In the genomic region with DNA sequence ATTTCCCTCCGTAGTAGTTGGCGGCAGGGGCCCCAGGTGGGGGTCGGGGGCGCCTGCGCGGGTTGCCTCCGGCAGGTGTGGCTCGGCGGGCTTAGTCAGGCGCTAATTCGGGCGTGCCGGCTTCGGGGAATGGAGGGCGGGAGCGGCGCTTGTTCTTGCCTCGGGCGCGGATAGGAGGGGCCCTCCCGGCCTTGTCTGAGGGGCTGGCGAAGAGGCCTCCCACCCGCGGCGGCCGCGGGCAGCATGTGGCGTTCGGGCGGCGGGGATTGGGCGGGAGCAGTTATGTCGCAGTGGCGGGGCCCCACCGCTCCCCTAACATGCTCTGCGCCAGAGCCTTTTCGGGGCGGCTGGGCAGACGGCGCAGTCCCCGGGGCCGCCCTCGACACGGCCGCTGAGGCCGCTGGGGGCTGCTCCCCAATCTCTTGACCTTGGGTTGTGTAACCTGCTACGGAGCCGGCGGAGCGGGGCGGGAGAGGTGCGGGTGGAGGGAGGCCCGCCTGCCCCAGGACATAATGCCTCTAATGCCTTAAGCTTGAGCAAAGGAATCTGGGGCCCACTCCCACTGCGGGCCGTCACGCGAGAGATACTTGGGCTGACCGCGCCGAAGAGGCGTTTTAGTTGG, we compare ENCODE assay signal across 8 cellular contexts. TPM values are rescaled to one million over a fixed set of nuclear protein-coding genes. Genes with fewer than 3 reads are reported as not detected.
DNase-seq lines count a peak whose midpoint lies in the region; ATAC-seq, FAIRE-seq and TF ChIP-seq lines count a peak whose summit lies in the region.

No MANE protein-coding gene starts in this region.

- POLR2A ChIA-PET in naive thymus-derived CD4-positive, alpha-beta T cell (lab: Charles Lee), result interaction anchor here (0.5 to 10.5 kb wide), 26 partner anchors 7 to 1770 kb away, joined by 3 to 413 read pairs (median 5); partner anchors contain the start of genes CD164, CDK19, GTF3C6 and RPF2

- peaks cover 44% of the 10 kb centered on the region for H3K4me1 Mint-ChIP-seq in activated T-cell treated with anti-CD3 and anti-CD28 coated beads, Interleukin-2, amount 50 U/mL, for 24 hours (ENCODE audit: low read depth)
- peaks cover 31 to 43% (median 41%) of the 10 kb centered on the region in 7 donors for H3K4me1 Mint-ChIP-seq in naive thymus-derived CD4-positive, alpha-beta T cell
- peaks cover 44% of the 10 kb centered on the region for H3K4me1 Mint-ChIP-seq in stimulated activated memory B cell treated with anti-CD40 and anti-IgM and Interleukin-4, amounts not matched to agents 10 μg/mL and 1 μg/mL and 100 μg/mL, for 72 hours

- CTCF ChIA-PET in naive thymus-derived CD4-positive, alpha-beta T cell (lab: Charles Lee), result interaction anchor here (1.4 kb wide), 1 partner anchor 60 kb away, joined by 7 read pairs; the partner anchor contains the start of gene CDK19

- ATAC-seq in HG02623 (IDR thresholded peaks at IDR 0.05; ENCODE audit: unreplicated experiment), result peak; percentile 2
- ATAC-seq in esophagus mucosa, result peak; percentile 42
- ATAC-seq in naive thymus-derived CD4-positive, alpha-beta T cell, result peak; percentile 46
- peak; percentile 52 for ATAC-seq in stimulated activated memory B cell treated with anti-CD40 and anti-IgM and Interleukin-4, amounts not matched to agents 10 μg/mL and 1 μg/mL and 100 μg/mL, for 72 hours

- H3K27ac Mint-ChIP-seq in activated T-cell treated with anti-CD3 and anti-CD28 coated beads, Interleukin-2, amount 50 U/mL, for 24 hours, result peak overlapping the region; percentile 97
- peak overlapping the region in 8 of 9 donors; percentile 89 to 100 (median 94) for H3K27ac Mint-ChIP-seq in naive thymus-derived CD4-positive, alpha-beta T cell
- H3K27ac Mint-ChIP-seq in stimulated activated memory B cell treated with anti-CD40 and anti-IgM and Interleukin-4, amounts not matched to agents 10 μg/mL and 1 μg/mL and 100 μg/mL, for 72 hours, result peak overlapping the region; percentile 98

- intact Hi-C loops in naive thymus-derived CD4-positive, alpha-beta T cell (cut with micrococcal nuclease), result loop anchor here (2.0 to 10.0 kb wide), 13 partner anchors 15 to 1861 kb away; partner anchors contain the start of genes CD164 (in 2 of the 2), CDC40 (in 1 of the 2), PPIL6 (in 1 of the 2) and REV3L (in 1 of the 2)

- H3K27me3 ChIP-seq in naive thymus-derived CD4-positive, alpha-beta T cell (ENCODE audit: control insufficient read depth in 2 of 2, insufficient read depth in 2 of 2, low read length in 2 of 2), result no peaks in the 10 kb centered on the region

- H3K27me3 Mint-ChIP-seq in activated T-cell treated with anti-CD3 and anti-CD28 coated beads, Interleukin-2, amount 50 U/mL, for 24 hours, result no peaks in the 10 kb centered on the region
- no peaks in the 10 kb centered on the region for H3K27me3 Mint-ChIP-seq in naive thymus-derived CD4-positive, alpha-beta T cell
- no peaks in the 10 kb centered on the region for H3K27me3 Mint-ChIP-seq in stimulated activated memory B cell treated with anti-CD40 and anti-IgM and Interleukin-4, amounts not matched to agents 10 μg/mL and 1 μg/mL and 100 μg/mL, for 72 hours

- peaks cover 40% of the 10 kb centered on the region in 2 donors for H3K4me1 ChIP-seq in naive thymus-derived CD4-positive, alpha-beta T cell (ENCODE audit: control insufficient read depth in 2 of 2, insufficient read depth in 2 of 2, low read length in 2 of 2)

- H3K9me3 Mint-ChIP-seq in activated T-cell treated with anti-CD3 and anti-CD28 coated beads, Interleukin-2, amount 50 U/mL, for 24 hours, result no peaks in the 10 kb centered on the region
- peaks cover 0 to 5% (median 0%) of the 10 kb centered on the region in 11 donors for H3K9me3 Mint-ChIP-seq in naive thymus-derived CD4-positive, alpha-beta T cell
- H3K9me3 Mint-ChIP-seq in stimulated activated memory B cell treated with anti-CD40 and anti-IgM and Interleukin-4, amounts not matched to agents 10 μg/mL and 1 μg/mL and 100 μg/mL, for 72 hours, result no peaks in the 10 kb centered on the region

- no peak for FAIRE-seq in D721Med (lab: Jason Lieb, UNC)

- peak overlapping the region; percentile 99 for H3K4me3 ChIP-seq in naive thymus-derived CD4-positive, alpha-beta T cell (ENCODE audit: low read length)

- TF ChIP-seq CTCF in D721Med (IDR thresholded peaks at IDR 0.05; ENCODE audit: insufficient read depth, missing control alignments), result no peak

- peak overlapping the region; percentile 73 for H3K27ac ChIP-seq in naive thymus-derived CD4-positive, alpha-beta T cell (ENCODE audit: low read depth, low read length)

- H3K36me3 Mint-ChIP-seq in activated T-cell treated with anti-CD3 and anti-CD28 coated beads, Interleukin-2, amount 50 U/mL, for 24 hours (ENCODE audit: low read depth), result peaks cover 62% of the 10 kb centered on the region
- H3K36me3 Mint-ChIP-seq in naive thymus-derived CD4-positive, alpha-beta T cell, result peaks cover 0 to 5% (median 0%) of the 10 kb centered on the region in 5 donors
- no peaks in the 10 kb centered on the region for H3K36me3 Mint-ChIP-seq in stimulated activated memory B cell treated with anti-CD40 and anti-IgM and Interleukin-4, amounts not matched to agents 10 μg/mL and 1 μg/mL and 100 μg/mL, for 72 hours

- peaks cover 0 to 9% (median 0%) of the 10 kb centered on the region in 3 experiments for H3K36me3 ChIP-seq in naive thymus-derived CD4-positive, alpha-beta T cell (ENCODE audit: control insufficient read depth in 2 of 3, insufficient read depth in 3 of 3, low read length in 3 of 3)

- H3K9me3 ChIP-seq in naive thymus-derived CD4-positive, alpha-beta T cell (ENCODE audit: control insufficient read depth in 2 of 3, low read length in 3 of 3), result no peaks in the 10 kb centered on the region

- H3K4me3 Mint-ChIP-seq in activated T-cell treated with anti-CD3 and anti-CD28 coated beads, Interleukin-2, amount 50 U/mL, for 24 hours, result peak overlapping the region; percentile 98
- H3K4me3 Mint-ChIP-seq in naive thymus-derived CD4-positive, alpha-beta T cell, result peak overlapping the region in 9 of 10 donors; percentile 92 to 99 (median 97)
- H3K4me3 Mint-ChIP-seq in stimulated activated memory B cell treated with anti-CD40 and anti-IgM and Interleukin-4, amounts not matched to agents 10 μg/mL and 1 μg/mL and 100 μg/mL, for 72 hours, result peak overlapping the region; percentile 98

- peak; percentile 42 for DNase-seq in EH (ENCODE audit: low read depth)
- peak; percentile 78 for DNase-seq in NCI-H748 (lab: John Stamatoyannopoulos, UW; ENCODE audit: unreplicated experiment)
- peak; percentile 81 for DNase-seq in activated T-cell treated with anti-CD3 and anti-CD28 coated beads, Interleukin-2, amount 50 U/mL, for 24 hours
- peak in 8 of 9 donors; percentile 66 to 80 (median 70) for DNase-seq in naive thymus-derived CD4-positive, alpha-beta T cell
- DNase-seq in D721Med (ENCODE audit: insufficient read length, low spot score), result no peak

RNA-seq across cellular contexts. Expression of gene AMD1, which starts 1.1 kb away (rescaled TPM):
- total RNA-seq in esophagus mucosa, result 80.8 TPM
- total RNA-seq in naive thymus-derived CD4-positive, alpha-beta T cell, result 100 to 1,000 TPM in 2 of 5 experiments, 10 to 100 TPM in 3; 61.1 to 105 (median 73.8) TPM
- 10 to 100 TPM; 54.9 to 55.4 TPM for polyA plus RNA-seq in naive thymus-derived CD4-positive, alpha-beta T cell

Comparison
In these comparisons a context has a peak if more than half of its experiments do, and no peak if none do; other contexts are left out.
1. ATAC-seq: peak in every context shown above with its lines; median percentile 52 in stimulated activated memory B cell treated with anti-CD40 and anti-IgM and Interleukin-4, amounts not matched to agents 10 μg/mL and 1 μg/mL and 100 μg/mL, for 72 hours; 46 in naive thymus-derived CD4-positive, alpha-beta T cell; 42 in esophagus mucosa; 2 in HG02623.